9 cellular contexts compared by ENCODE assay signal in the genomic region with DNA sequence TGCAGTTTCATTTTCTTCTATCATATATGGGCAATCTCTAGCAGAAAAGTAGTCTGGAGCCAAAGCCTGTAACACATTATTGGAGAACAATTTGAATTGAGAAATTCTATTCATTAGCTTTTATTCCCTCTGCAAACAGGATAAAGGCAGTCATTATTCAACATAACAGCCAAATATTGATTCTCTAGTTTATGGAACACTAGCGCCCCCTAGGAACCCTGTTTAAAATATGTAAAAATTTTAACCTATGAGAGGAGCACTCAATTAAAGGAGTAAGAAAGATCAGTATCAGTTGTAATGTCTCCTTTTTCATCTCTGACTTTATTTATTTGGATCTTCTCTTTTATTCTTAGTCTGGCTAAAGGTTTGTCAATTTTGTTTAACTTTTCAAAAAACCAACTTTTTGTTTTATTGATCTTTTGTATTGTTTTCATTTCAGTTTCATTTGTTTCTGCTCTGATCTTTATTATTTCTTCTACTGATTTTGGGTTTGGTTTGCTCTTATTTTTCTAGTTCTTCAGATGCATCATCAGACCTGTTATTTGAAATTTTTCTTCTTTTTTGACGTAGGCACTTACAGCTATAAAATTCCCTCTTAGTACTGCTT. TPM values are rescaled to one million over a fixed set of nuclear protein-coding genes. Genes with fewer than 3 reads are reported as not detected.
DNase-seq lines count a peak whose midpoint lies in the region; ATAC-seq, FAIRE-seq and TF ChIP-seq lines count a peak whose summit lies in the region.
"Had no signal": no experiment of that assay in that cellular context is flagged by ENCODE, and none has a peak within 500 bp of the region (broad histone marks: within the 10 kb centered on the region; RNA-seq: fewer than 3 reads in every experiment).

No MANE protein-coding gene starts in this region.

- H3K4me1 Mint-ChIP-seq in neural progenitor cell: no peaks in the 10 kb centered on the region
- H3K4me1 Mint-ChIP-seq in T-helper 2 cell treated with Interferon-gamma antibody and Interleukin-4, amounts not matched to agents 5 μg/mL and 100 μg/mL, for 36 hours (ENCODE audit: low read depth): peaks cover 10% of the 10 kb centered on the region

- no peak overlapping the region for H3K4me3 Mint-ChIP-seq in neural progenitor cell
- no peak overlapping the region for H3K4me3 Mint-ChIP-seq in T-helper 2 cell treated with Interferon-gamma antibody and Interleukin-4, amounts not matched to agents 5 μg/mL and 100 μg/mL, for 36 hours

- H3K4me1 ChIP-seq in neural progenitor cell: no peaks in the 10 kb centered on the region

- peak; percentile 74 for TF ChIP-seq CTCF in neural progenitor cell (IDR thresholded peaks at IDR 0.05)

- no peaks in the 10 kb centered on the region for H3K36me3 Mint-ChIP-seq in neural progenitor cell
- no peaks in the 10 kb centered on the region for H3K36me3 Mint-ChIP-seq in T-helper 2 cell treated with Interferon-gamma antibody and Interleukin-4, amounts not matched to agents 5 μg/mL and 100 μg/mL, for 36 hours (ENCODE audit: low read depth)

- no peak overlapping the region for H2AFZ ChIP-seq in neural progenitor cell (replicated peaks)

- H3K27me3 ChIP-seq in neural progenitor cell: no peaks in the 10 kb centered on the region

- no peak overlapping the region for H3K27ac ChIP-seq in neural progenitor cell

- no peaks in the 10 kb centered on the region for H3F3A ChIP-seq in neural progenitor cell (ENCODE audit: low read depth)

- H3K9me3 Mint-ChIP-seq in neural progenitor cell: peaks cover 4% of the 10 kb centered on the region
- H3K9me3 Mint-ChIP-seq in T-helper 2 cell treated with Interferon-gamma antibody and Interleukin-4, amounts not matched to agents 5 μg/mL and 100 μg/mL, for 36 hours: no peaks in the 10 kb centered on the region

- H4K20me1 ChIP-seq in neural progenitor cell (ENCODE audit: low read depth): no peaks in the 10 kb centered on the region

- no peak overlapping the region for H3K9ac ChIP-seq in neural progenitor cell

- no peak overlapping the region for H3K27ac Mint-ChIP-seq in neural progenitor cell
- H3K27ac Mint-ChIP-seq in T-helper 2 cell treated with Interferon-gamma antibody and Interleukin-4, amounts not matched to agents 5 μg/mL and 100 μg/mL, for 36 hours: no peak overlapping the region

- peak; percentile 14 for DNase-seq in stimulated activated CD4-positive, alpha-beta T cell treated with anti-CD3 and anti-CD28 coated beads, Interleukin-15, amount 100 ng/mL, for 24 hours
- no peak for DNase-seq in stimulated activated CD4-positive, alpha-beta T cell treated with anti-CD3 and anti-CD28 coated beads, Interleukin-2, amount 100 ng/mL, for 24 hours
- DNase-seq in NCI-H524 (lab: John Stamatoyannopoulos, UW) (peak; percentile 57 to 63), dermis blood vessel endothelial cell (peak; percentile 69), neural progenitor cell (ENCODE audit: low spot score) (peak; percentile 75), GM19239 (ENCODE audit: insufficient read length, low spot score) (no peak)
- no peak for DNase-seq in T-helper 2 cell treated with Interferon-gamma antibody and Interleukin-4, amounts not matched to agents 5 μg/mL and 100 μg/mL, for 36 hours (ENCODE audit: low spot score)

- H3K4me2 ChIP-seq in neural progenitor cell: no peak overlapping the region

- no peaks in the 10 kb centered on the region for H3K9me3 ChIP-seq in neural progenitor cell (ENCODE audit: low read depth)

- H3K36me3 ChIP-seq in neural progenitor cell: no peaks in the 10 kb centered on the region

- no peak for ATAC-seq in GM18873 (IDR thresholded peaks at IDR 0.05; ENCODE audit: low FRiP score, unreplicated experiment)

- H3K27me3 Mint-ChIP-seq in neural progenitor cell (ENCODE audit: insufficient read depth, low read depth): peaks cover 2% of the 10 kb centered on the region
- peaks cover 5% of the 10 kb centered on the region for H3K27me3 Mint-ChIP-seq in T-helper 2 cell treated with Interferon-gamma antibody and Interleukin-4, amounts not matched to agents 5 μg/mL and 100 μg/mL, for 36 hours (ENCODE audit: low read depth)

- no peaks in the 10 kb centered on the region for H3K79me2 ChIP-seq in neural progenitor cell (ENCODE audit: low read depth)

- FAIRE-seq in GM19239 (lab: Jason Lieb, UNC): no peak

- no peak overlapping the region for H3K4me3 ChIP-seq in neural progenitor cell

RNA-seq across cellular contexts. Expression of gene LMNTD1, which starts 4.8 kb away (rescaled TPM):
- 0.19 TPM in 1 of 2 replicates, not detected in the other for total RNA-seq in dermis blood vessel endothelial cell
- total RNA-seq in neural progenitor cell (ENCODE audit: low replicate concordance): not detected in 2 replicates
- total RNA-seq: subcutaneous adipose tissue had no signal

Comparison
In these comparisons a context has a peak if more than half of its experiments do, and no peak if none do; other contexts are left out.
1. DNase-seq: peak in stimulated activated CD4-positive, alpha-beta T cell treated with anti-CD3 and anti-CD28 coated beads, Interleukin-15, amount 100 ng/mL, for 24 hours (single experiment), NCI-H524 (2 of 2), dermis blood vessel endothelial cell (single experiment) and neural progenitor cell (single experiment); none in stimulated activated CD4-positive, alpha-beta T cell treated with anti-CD3 and anti-CD28 coated beads, Interleukin-2, amount 100 ng/mL, for 24 hours (0 of 2), T-helper 2 cell treated with Interferon-gamma antibody and Interleukin-4, amounts not matched to agents 5 μg/mL and 100 μg/mL, for 36 hours (single experiment) and GM19239 (single experiment).